Comparison of ENCODE assay signal across 13 cellular contexts in the genomic region with DNA sequence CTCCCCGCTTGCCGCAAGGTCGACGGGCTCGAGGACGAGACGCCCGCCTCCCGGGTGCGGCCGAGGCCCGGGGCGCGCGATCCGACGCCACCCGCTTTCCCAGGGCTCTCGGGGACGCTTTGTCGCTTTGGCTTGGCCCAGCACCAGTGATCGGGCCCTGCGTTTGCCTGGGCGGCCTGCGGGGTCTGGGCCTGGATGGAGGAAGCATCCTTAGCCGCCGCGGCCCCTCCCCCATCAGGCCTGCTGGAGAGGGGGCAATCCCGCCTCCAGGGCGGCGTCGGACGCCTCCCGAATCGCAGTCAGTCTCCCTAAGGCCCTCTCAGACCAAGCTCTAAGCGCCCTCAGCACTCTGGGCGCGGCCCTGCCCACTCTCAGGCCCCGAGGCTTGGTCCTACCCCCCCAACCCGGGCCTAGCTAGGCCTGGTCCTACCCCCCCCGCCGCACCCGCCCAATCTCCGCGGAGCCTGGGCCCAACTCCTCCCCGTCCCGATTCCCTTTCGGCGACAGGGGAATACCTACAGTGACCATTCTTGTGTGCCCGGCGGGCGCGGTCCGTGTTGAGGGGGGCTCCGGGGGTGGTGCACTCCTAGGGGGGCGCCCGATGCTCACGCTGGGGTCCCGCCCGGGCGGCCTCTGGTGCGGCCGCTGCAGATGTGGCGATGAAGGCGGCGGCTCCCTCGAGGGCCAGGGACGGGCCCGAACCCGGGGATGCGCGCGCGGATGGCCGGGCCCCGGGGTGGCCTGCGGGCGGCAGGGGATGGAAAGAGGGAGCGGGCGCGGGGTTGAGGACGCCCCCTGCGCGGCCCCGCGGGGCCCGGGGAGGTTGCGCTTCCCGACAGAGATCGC. TPM values are rescaled to one million over a fixed set of nuclear protein-coding genes. Genes with fewer than 3 reads are reported as not detected.
A peak's percentile ranks its signal among the peaks of the same experiment; 100 is the strongest.
DNase-seq lines count a peak whose midpoint lies in the region; ATAC-seq and TF ChIP-seq lines count a peak whose summit lies in the region.
"Had no signal": no experiment of that assay in that cellular context is flagged by ENCODE, and none has a peak within 500 bp of the region (broad histone marks: within the 10 kb centered on the region; RNA-seq: fewer than 3 reads in every experiment).

No MANE protein-coding gene starts in this region.

- H3F3A ChIP-seq in smooth muscle cell (ENCODE audit: low read depth): no peaks in the 10 kb centered on the region

- H3K9ac ChIP-seq in fibroblast of lung (ENCODE audit: insufficient read depth, low read length) (no peak overlapping the region), smooth muscle cell (ENCODE audit: low read depth) (no peak overlapping the region)

- no peaks in the 10 kb centered on the region for H4K20me1 ChIP-seq in fibroblast of lung (ENCODE audit: control insufficient read depth, extremely low read depth, insufficient read depth, low read length)
- no peaks in the 10 kb centered on the region for H4K20me1 ChIP-seq in smooth muscle cell (ENCODE audit: low read depth)

- WGBS in smooth muscle cell (ENCODE audit: low lambda C conversion rate): 22% methylated on average over 46 of the region's 90 CpGs

- peak; percentile 54 for DNase-seq in NCI-H82 (lab: John Stamatoyannopoulos, UW)
- no peak for DNase-seq in NCI-H82 treated with DMSO at 0.1 percent for 48 hours (lab: John Stamatoyannopoulos, UW; ENCODE audit: unreplicated experiment)
- peak; percentile 27 for DNase-seq in NB4 (ENCODE audit: low read depth)
- DNase-seq in fibroblast of lung (ENCODE audit: low read depth in 2 of 2): no peak
- DNase-seq in smooth muscle cell (lab: John Stamatoyannopoulos, UW; ENCODE audit: unreplicated experiment): no peak
- DNase-seq in activated naive CD4-positive, alpha-beta T cell (lab: John Stamatoyannopoulos, UW): no peak
- no peak for DNase-seq in NCI-H526 treated with DMSO at 0.1 percent for 48 hours (lab: John Stamatoyannopoulos, UW)
- DNase-seq: AML-193, HCEC 1CT had no signal

- H3K27me3 ChIP-seq in fibroblast of lung (ENCODE audit: control insufficient read depth, insufficient read depth, low read length) (peaks cover 29% of the 10 kb centered on the region), smooth muscle cell (ENCODE audit: low read depth) (peaks cover 52% of the 10 kb centered on the region)

- H3K27ac ChIP-seq in fibroblast of lung (ENCODE audit: insufficient read depth, low read length) (no peak overlapping the region), smooth muscle cell (ENCODE audit: low read depth) (no peak overlapping the region)

- peak overlapping the region; percentile 13 for H3K4me2 ChIP-seq in fibroblast of lung (ENCODE audit: extremely low read depth, insufficient read depth, low read length)
- peak overlapping the region; percentile 48 for H3K4me2 ChIP-seq in smooth muscle cell

- H3K9me3 ChIP-seq in fibroblast of lung (ENCODE audit: control insufficient read depth, insufficient read depth, low read depth, low read length): no peaks in the 10 kb centered on the region
- no peaks in the 10 kb centered on the region for H3K9me3 ChIP-seq in smooth muscle cell (replicated peaks; ENCODE audit: low read depth)

- no peak overlapping the region for H3K4me3 ChIP-seq in NB4 (ENCODE audit: low read depth, low read length)
- H3K4me3 ChIP-seq in fibroblast of lung (replicated peaks in 1 of 4; ENCODE audit: control extremely low read depth in 1 of 4, insufficient read depth in 1 of 4, low read depth in 3 of 4, low read length in 4 of 4): no peak overlapping the region
- peak overlapping the region; percentile 24 for H3K4me3 ChIP-seq in smooth muscle cell

- TF ChIP-seq CTCF in NB4 (IDR thresholded peaks at IDR 0.05; ENCODE audit: low read depth, low read length) (no peak), fibroblast of lung (conservative IDR thresholded peaks at IDR 0.05 in 1 of 2, IDR thresholded peaks at IDR 0.05 in 1 of 2; ENCODE audit: low read depth in 1 of 2, low read length in 2 of 2) (no peak), smooth muscle cell (IDR thresholded peaks at IDR 0.05; ENCODE audit: borderline replicate concordance, insufficient read depth, poor library complexity, severe bottlenecking) (no peak)

- H3K36me3 ChIP-seq in fibroblast of lung (ENCODE audit: control insufficient read depth, insufficient read depth, low read length) (no peaks in the 10 kb centered on the region), smooth muscle cell (ENCODE audit: low read depth) (no peaks in the 10 kb centered on the region)

- no peak for TF ChIP-seq POLR2A in NB4 (IDR thresholded peaks at IDR 0.05; ENCODE audit: extremely low read depth, insufficient read length)

- no peak overlapping the region for H2AFZ ChIP-seq in fibroblast of lung (ENCODE audit: low read length)
- no peak overlapping the region for H2AFZ ChIP-seq in smooth muscle cell (ENCODE audit: low read depth)

- ATAC-seq in HG02763 (IDR thresholded peaks at IDR 0.05; ENCODE audit: unreplicated experiment): no peak

- H3K79me2 ChIP-seq in fibroblast of lung (ENCODE audit: control insufficient read depth, insufficient read depth, low read length): no peaks in the 10 kb centered on the region
- H3K79me2 ChIP-seq in smooth muscle cell (ENCODE audit: low read depth): no peaks in the 10 kb centered on the region

- no peaks in the 10 kb centered on the region for H3K4me1 ChIP-seq in fibroblast of lung (ENCODE audit: control insufficient read depth, extremely low read depth, insufficient read depth, low read length)
- no peaks in the 10 kb centered on the region for H3K4me1 ChIP-seq in smooth muscle cell (ENCODE audit: low read depth)

RNA-seq across cellular contexts. Expression of a gene that starts 0.5 kb away (rescaled TPM):
- under 0.01 TPM in 1 of 2 replicates, not detected in the other for total RNA-seq in fibroblast of lung
- polyA plus RNA-seq in fibroblast of lung: not detected in 2 replicates
- not detected in 2 replicates for polyA plus RNA-seq in fibroblast of lung (2012)
- not detected in 2 replicates for polyA minus RNA-seq in fibroblast of lung (ENCODE audit: low replicate concordance)
- not detected in 2 replicates for total RNA-seq in smooth muscle cell
- polyA plus RNA-seq in smooth muscle cell: not detected in 2 replicates
- total RNA-seq: skeletal muscle tissue, ureter had no signal
- polyA plus RNA-seq: IgD-negative memory B cell had no signal

RNA-seq across cellular contexts. Expression of a gene that starts 25.3 kb away (rescaled TPM):
- total RNA-seq in fibroblast of lung (3.5 and 3.6 TPM in 2 replicates), smooth muscle cell (2.2 and 2.9 TPM in 2 replicates)
- polyA plus RNA-seq in fibroblast of lung (3.1 and 5.5 TPM in 2 replicates), smooth muscle cell (5.5 and 10.8 TPM in 2 replicates)
- polyA plus RNA-seq in fibroblast of lung (2012): 2.8 and 3.5 TPM in 2 replicates
- polyA minus RNA-seq in fibroblast of lung (ENCODE audit: low replicate concordance): 4.0 and 4.4 TPM in 2 replicates

RNA-seq across cellular contexts. Expression of a gene that starts 44.9 kb away (rescaled TPM):
- total RNA-seq in fibroblast of lung: 120 and 134 TPM in 2 replicates
- 110 and 117 TPM in 2 replicates for polyA plus RNA-seq in fibroblast of lung
- 313 and 315 TPM in 2 replicates for polyA plus RNA-seq in fibroblast of lung (2012)
- 546 and 562 TPM in 2 replicates for polyA minus RNA-seq in fibroblast of lung (ENCODE audit: low replicate concordance)
- 25.9 and 47.4 TPM in 2 replicates for total RNA-seq in smooth muscle cell
- polyA plus RNA-seq in smooth muscle cell: 165 and 169 TPM in 2 replicates

RNA-seq across cellular contexts. Expression of a gene that starts 45.4 kb away (rescaled TPM):
- total RNA-seq in fibroblast of lung (0.26 and 0.66 TPM in 2 replicates), smooth muscle cell (1.0 TPM in 1 of 2 replicates, not detected in the other)
- polyA plus RNA-seq in fibroblast of lung (0.32 and 0.67 TPM in 2 replicates), smooth muscle cell (3.8 and 5.1 TPM in 2 replicates)
- polyA plus RNA-seq in fibroblast of lung (2012): 0.34 and 0.89 TPM in 2 replicates
- polyA minus RNA-seq in fibroblast of lung (ENCODE audit: low replicate concordance): not detected in 2 replicates
- total RNA-seq: skeletal muscle tissue had no signal

RNA-seq across cellular contexts. Expression of a gene that starts 48.6 kb away (rescaled TPM):
- 33.5 and 49.1 TPM in 2 replicates for total RNA-seq in fibroblast of lung
- polyA plus RNA-seq in fibroblast of lung: 19.3 and 22.6 TPM in 2 replicates
- polyA plus RNA-seq in fibroblast of lung (2012): 22.3 and 22.7 TPM in 2 replicates
- polyA minus RNA-seq in fibroblast of lung (ENCODE audit: low replicate concordance): 49.5 and 93.5 TPM in 2 replicates
- total RNA-seq in smooth muscle cell: 20.7 and 21.1 TPM in 2 replicates
- 32.1 and 34.1 TPM in 2 replicates for polyA plus RNA-seq in smooth muscle cell

Comparison
In these comparisons a context has a peak if more than half of its experiments do, and no peak if none do; other contexts are left out.
1. DNase-seq: peak in NCI-H82 (single experiment) and NB4 (single experiment); none in NCI-H82 treated with DMSO at 0.1 percent for 48 hours (single experiment), fibroblast of lung (0 of 2), smooth muscle cell (single experiment), activated naive CD4-positive, alpha-beta T cell (0 of 4) and NCI-H526 treated with DMSO at 0.1 percent for 48 hours (single experiment).